In the genomic region with DNA sequence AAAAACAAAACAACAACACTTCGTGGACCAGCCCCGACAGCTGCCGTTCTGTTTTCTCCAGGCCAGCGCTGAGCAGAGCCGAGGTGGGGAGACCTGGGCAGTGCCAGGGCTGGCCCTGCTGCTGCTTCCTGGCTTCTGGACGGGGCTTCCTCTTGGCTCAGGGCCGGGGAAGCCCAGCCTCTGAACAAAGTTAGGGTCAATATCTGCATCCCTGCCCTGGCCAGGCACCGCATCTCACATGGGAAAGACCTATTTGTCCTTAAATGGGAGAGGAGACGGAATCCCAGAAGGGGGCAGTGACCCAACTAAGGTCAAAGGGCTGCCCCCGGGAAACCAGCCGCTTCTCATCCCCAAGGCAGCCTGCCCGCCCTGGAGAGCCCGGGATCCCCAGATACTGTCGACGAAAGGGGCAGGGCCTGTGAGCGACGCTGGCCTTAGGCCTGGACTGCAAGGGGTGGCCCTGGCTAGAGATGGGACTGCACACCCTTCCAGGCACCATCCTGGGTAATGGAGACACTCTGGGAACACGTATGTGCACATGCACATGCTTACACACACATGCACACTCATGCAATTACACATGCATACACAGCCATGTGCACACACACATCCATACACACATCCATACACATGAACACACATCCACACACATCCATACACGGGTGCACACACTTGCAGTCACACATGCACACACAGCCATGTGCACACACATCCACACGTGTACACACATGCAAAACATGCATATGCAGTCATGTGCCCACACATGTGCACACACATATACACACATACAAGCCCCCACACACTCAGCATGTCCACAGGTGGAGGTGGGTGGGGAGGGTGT, we compare ENCODE assay signal across 1 cellular context.
TF ChIP-seq lines count a peak whose summit lies in the region.

No MANE protein-coding gene starts in this region.

TF ChIP-seq in endothelial cell of umbilical vein, 7 proteins besides CTCF, POLR2A, EP300 and RAD21:
- TF ChIP-seq FOS (IDR thresholded peaks at IDR 0.05; ENCODE audit: borderline replicate concordance, insufficient read depth, low read length) (peak; percentile 18), MYC (IDR thresholded peaks at IDR 0.05; ENCODE audit: low read depth, low read length) (no peak), GATA2 (IDR thresholded peaks at IDR 0.05; ENCODE audit: insufficient read depth, insufficient read length, low read depth, low read length) (no peak), EZH2 (IDR thresholded peaks at IDR 0.05; ENCODE audit: borderline replicate concordance, low read depth, low read length, severe bottlenecking) (no peak)
- TF ChIP-seq, protein P1, sequence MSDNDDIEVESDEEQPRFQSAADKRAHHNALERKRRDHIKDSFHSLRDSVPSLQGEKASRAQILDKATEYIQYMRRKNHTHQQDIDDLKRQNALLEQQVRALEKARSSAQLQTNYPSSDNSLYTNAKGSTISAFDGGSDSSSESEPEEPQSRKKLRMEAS (IDR thresholded peaks at IDR 0.05; ENCODE audit: insufficient read depth, insufficient read length), result peak; percentile 32
